In the genomic region with DNA sequence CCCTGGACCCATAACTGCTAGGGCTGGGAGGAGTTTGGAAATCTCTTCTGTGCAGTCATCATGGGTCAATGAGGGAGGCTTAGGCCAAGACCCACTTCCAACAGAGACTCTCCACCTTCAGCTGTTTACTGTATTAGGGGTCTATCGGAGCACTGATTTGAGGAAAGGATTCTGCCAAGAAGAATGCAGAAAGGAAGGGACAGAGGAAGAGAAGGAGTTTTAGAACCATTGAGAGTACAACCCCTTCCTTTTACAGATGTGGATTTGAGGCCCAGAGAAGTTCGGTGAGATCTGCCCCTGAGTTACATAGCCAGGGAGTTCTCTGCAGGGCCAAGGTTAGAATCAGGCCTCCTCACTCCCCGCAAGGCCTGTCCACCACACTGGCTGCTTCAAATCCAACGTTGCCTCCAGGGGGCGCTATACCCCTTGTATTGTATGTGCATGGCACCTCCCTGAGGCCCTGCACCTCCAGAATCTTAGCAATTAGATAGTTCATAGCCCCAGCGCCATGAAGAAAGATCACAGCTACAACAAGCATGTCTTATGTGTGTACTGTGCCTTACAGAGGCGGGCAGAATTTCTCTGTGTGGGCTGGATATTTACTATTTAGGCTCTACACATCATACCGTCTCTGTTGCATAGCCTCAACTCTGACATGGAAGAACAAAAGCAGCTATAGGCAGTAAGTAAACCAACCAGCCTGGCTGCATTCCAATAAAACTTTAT, we compare ENCODE assay signal across 8 cellular contexts.
DNase-seq lines count a peak whose midpoint lies in the region; ATAC-seq and TF ChIP-seq lines count a peak whose summit lies in the region.

No MANE protein-coding gene starts in this region.

- no peak overlapping the region for H3K4me3 ChIP-seq in foreskin fibroblast (ENCODE audit: low read depth in 1 of 2, low read length in 2 of 2)

- peak; percentile 97 for DNase-seq in DMS53 (lab: John Stamatoyannopoulos, UW)
- DNase-seq in HT-29 (ENCODE audit: low spot score), result peak; percentile 90
- DNase-seq in activated T-helper 1 cell treated with Interleukin-2 at 50 U/mL for 16 hours (ENCODE audit: low read depth), result peak; percentile 20
- peak; percentile 87 to 96 for DNase-seq in foreskin fibroblast
- DNase-seq in osteocyte (ENCODE audit: extremely low spot score, unreplicated experiment), result peak; percentile 95
- peak; percentile 90 for DNase-seq in type B pancreatic cell (ENCODE audit: extremely low spot score, unreplicated experiment)

- H3K4me1 Mint-ChIP-seq in osteocyte (ENCODE audit: unreplicated experiment), result peaks cover 10% of the 10 kb centered on the region
- H3K4me1 Mint-ChIP-seq in type B pancreatic cell (ENCODE audit: unreplicated experiment), result peaks cover 19% of the 10 kb centered on the region

- H3K27ac Mint-ChIP-seq in osteocyte (ENCODE audit: unreplicated experiment), result peak overlapping the region; percentile 36
- H3K27ac Mint-ChIP-seq in type B pancreatic cell, result peak overlapping the region; percentile 88

- peak; percentile 90 for ATAC-seq in GM21381 (IDR thresholded peaks at IDR 0.05; ENCODE audit: unreplicated experiment)

- TF ChIP-seq CTCF in foreskin fibroblast (IDR thresholded peaks at IDR 0.05; ENCODE audit: low read depth, low read length) (peak; percentile 78), osteocyte (IDR thresholded peaks at IDR 0.05) (peak; percentile 93), type B pancreatic cell (conservative IDR thresholded peaks at IDR 0.05) (peak; percentile 92)

- H3K4me3 Mint-ChIP-seq in osteocyte (ENCODE audit: unreplicated experiment), result no peak overlapping the region
- H3K4me3 Mint-ChIP-seq in type B pancreatic cell, result peak overlapping the region; percentile 2

- H3K27me3 Mint-ChIP-seq in osteocyte (ENCODE audit: unreplicated experiment), result no peaks in the 10 kb centered on the region
- H3K27me3 Mint-ChIP-seq in type B pancreatic cell, result no peaks in the 10 kb centered on the region

- no peaks in the 10 kb centered on the region for H3K9me3 Mint-ChIP-seq in osteocyte (ENCODE audit: unreplicated experiment)
- no peaks in the 10 kb centered on the region for H3K9me3 Mint-ChIP-seq in type B pancreatic cell

- no peaks in the 10 kb centered on the region for H3K36me3 Mint-ChIP-seq in osteocyte (ENCODE audit: unreplicated experiment)
- no peaks in the 10 kb centered on the region for H3K36me3 Mint-ChIP-seq in type B pancreatic cell

TF ChIP-seq in PFSK-1, 5 proteins besides CTCF, POLR2A, EP300 and RAD21:
- TF ChIP-seq SIN3A (IDR thresholded peaks at IDR 0.05; ENCODE audit: borderline replicate concordance, insufficient read depth, low read length), result no peak
- TF ChIP-seq FOXP2 (optimal IDR thresholded peaks at IDR 0.05; ENCODE audit: borderline replicate concordance, extremely low read depth, extremely low read length, insufficient read depth), result peak; percentile 55
- TF ChIP-seq POLR2AphosphoS5 (IDR thresholded peaks at IDR 0.05; ENCODE audit: low read depth, low read length), result no peak

Comparison
In these comparisons a context has a peak if more than half of its experiments do, and no peak if none do; other contexts are left out.
1. DNase-seq: peak in every context shown above with its lines; median percentile 97 in DMS53; 95 in osteocyte; 92 in foreskin fibroblast; 90 in HT-29; 90 in type B pancreatic cell; 20 in activated T-helper 1 cell treated with Interleukin-2 at 50 U/mL for 16 hours.